In the genomic region with DNA sequence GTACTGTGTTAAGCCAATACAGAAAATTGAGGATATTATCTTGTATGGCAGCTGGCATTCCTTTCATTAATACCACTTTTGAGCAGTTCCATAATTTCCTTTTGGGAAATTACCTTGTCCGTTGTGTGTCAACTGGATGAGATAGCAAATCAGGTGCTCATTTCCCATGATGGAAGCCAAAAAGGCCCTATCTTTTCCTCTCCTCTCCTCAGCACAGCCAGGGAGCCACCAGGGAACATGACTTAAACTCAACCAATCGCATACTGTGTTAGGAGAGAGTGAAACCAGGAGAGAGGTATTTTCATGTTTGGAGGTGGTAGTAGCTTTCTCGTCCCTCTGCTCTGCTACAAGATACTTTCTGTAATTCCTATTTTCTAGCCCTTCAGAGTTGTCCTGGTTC, we compare ENCODE assay signal across 27 cellular contexts.
"Had no signal": no experiment of that assay in that cellular context is flagged by ENCODE, and none has a peak within 500 bp of the region (broad histone marks: within the 10 kb centered on the region; RNA-seq: fewer than 3 reads in every experiment).

No MANE protein-coding gene starts in this region.

- H3K4me3 ChIP-seq: stomach, suprapubic skin, testis, thoracic aorta, thyroid gland, tibial artery, tibial nerve, transverse colon, upper lobe of left lung, upper lobe of right lung, uterus, vagina had no signal

- ATAC-seq: stimulated activated effector memory CD8-positive, alpha-beta T cell treated with anti-CD3 and anti-CD28 coated beads, Interleukin-12 subunit alpha, Interleukin-12 subunit beta, amount 100 ng/mL, for 72 hours; stimulated activated memory B cell treated with anti-CD40 and anti-IgM and Interleukin-4, amounts not matched to agents 10 μg/mL and 1 μg/mL and 100 μg/mL, for 72 hours; stimulated activated naive B cell treated with anti-CD40 and anti-IgM and Interleukin-4, amounts not matched to agents 10 μg/mL and 1 μg/mL and 100 μg/mL, for 72 hours; stimulated activated naive CD8-positive, alpha-beta T cell treated with anti-CD3 and anti-CD28 coated beads, Interleukin-15, amount 100 ng/mL, for 72 hours; stimulated activated naive CD8-positive, alpha-beta T cell treated with anti-CD3 and anti-CD28 coated beads, Interleukin-15, Interleukin-2, amounts not matched to agents 100 U/mL and 50 U/mL, for 24 hours; upper lobe of right lung had no signal

- H3K9me3 ChIP-seq: stomach, suprapubic skin, testis, thoracic aorta, thyroid gland, tibial artery, tibial nerve, transverse colon, upper lobe of left lung, upper lobe of right lung, uterus, vagina had no signal

- H3K36me3 ChIP-seq: stomach, suprapubic skin, thoracic aorta, thyroid gland, tibial artery, tibial nerve, transverse colon, upper lobe of left lung, upper lobe of right lung, uterus, vagina had no signal

- H3K4me1 ChIP-seq: stomach, suprapubic skin, testis, thyroid gland, tibial artery, tibial nerve, transverse colon, upper lobe of left lung, upper lobe of right lung, uterus, vagina had no signal

- H3K27ac ChIP-seq: stomach, suprapubic skin, testis, thoracic aorta, thyroid gland, tibial artery, tibial nerve, transverse colon, upper lobe of left lung, upper lobe of right lung, uterus, vagina had no signal

- H3K27me3 ChIP-seq: stomach, suprapubic skin, testis, thyroid gland, tibial artery, tibial nerve, transverse colon, upper lobe of left lung, upper lobe of right lung, uterus, vagina had no signal

- FAIRE-seq: urothelium cell line had no signal

- DNase-seq: stimulated activated CD4-positive, alpha-beta T cell treated with anti-CD3 and anti-CD28 coated beads, Interleukin-2, amount 100 ng/mL, for 48 hours; stimulated activated CD4-positive, alpha-beta T cell treated with anti-CD3 and anti-CD28 coated beads, Interleukin-4, amount 100 ng/mL, for 1 hour; stimulated activated CD4-positive, alpha-beta T cell treated with anti-CD3 and anti-CD28 coated beads, Interleukin-4, amount 100 ng/mL, for 24 hours; stimulated activated CD4-positive, alpha-beta T cell treated with anti-CD3 and anti-CD28 coated beads, Interleukin-4, amount 100 ng/mL, for 4 hours; stimulated activated CD8-positive, alpha-beta memory T cell treated with anti-CD3 and anti-CD28 coated beads, Interleukin-4, amount 100 ng/mL, for 48 hours; stimulated activated naive B cell treated with anti-CD40 and anti-IgM and Interleukin-4, amounts not matched to agents 10 μg/mL and 1 μg/mL and 100 μg/mL, for 72 hours; stimulated activated naive CD4-positive, alpha-beta T cell; stimulated activated naive CD4-positive, alpha-beta T cell treated with Interleukin-2 at 50 U/mL for 16 hours; stimulated activated naive CD8-positive, alpha-beta T cell treated with anti-CD3 and anti-CD28 coated beads, Interleukin-15, amount 100 ng/mL, for 72 hours; stimulated activated naive CD8-positive, alpha-beta T cell treated with anti-CD3 and anti-CD28 coated beads, Interleukin-15, Interleukin-2, amounts not matched to agents 100 U/mL and 50 U/mL, for 24 hours; stomach; substantia nigra; testis; thyroid gland; tibial artery; transverse colon; trophoblast cell; upper lobe of left lung; upper lobe of right lung; uterus had no signal
